In genomic region chr11:62839050-62840015, GRCh38 we compare ENCODE assay signal across 8 cellular contexts. TPM values are rescaled to one million over a fixed set of nuclear protein-coding genes. Genes with fewer than 3 reads are reported as not detected.
DNase-seq lines count a peak whose midpoint lies in the region; ATAC-seq and TF ChIP-seq lines count a peak whose summit lies in the region.

WDR74 (minus strand) TSS chr11:62839590; CDS start chr11:62839570, 20 bp downstream.

- peak; percentile 85 for DNase-seq in GM10266 (ENCODE audit: extremely low spot score)
- peak; percentile 83 for DNase-seq in NCI-H128 (lab: John Stamatoyannopoulos, UW; ENCODE audit: unreplicated experiment)
- peak; percentile 88 for DNase-seq in SKM-1 treated with dmso at 0.1 percent for 144 hours (lab: John Stamatoyannopoulos, UW; ENCODE audit: unreplicated experiment)
- DNase-seq in activated naive CD8-positive, alpha-beta T cell treated with anti-CD3 and anti-CD28 coated beads, Interleukin-2, amount 10 ng/mL, durations not matched to agents 7 days and 5 days = peak; percentile 88
- DNase-seq in Right ventricle myocardium inferior (ENCODE audit: missing footprints) = peak; percentile 98
- DNase-seq in tibial artery = peak; percentile 91 to 93

- H3K36me3 Mint-ChIP-seq in activated naive CD8-positive, alpha-beta T cell treated with anti-CD3 and anti-CD28 coated beads, Interleukin-2, amount 10 ng/mL, durations not matched to agents 7 days and 5 days = peaks cover 11% of the 10 kb centered on the region

- no peaks in the 10 kb centered on the region for H3K27me3 Mint-ChIP-seq in activated naive CD8-positive, alpha-beta T cell treated with anti-CD3 and anti-CD28 coated beads, Interleukin-2, amount 10 ng/mL, durations not matched to agents 7 days and 5 days

- H3K9ac ChIP-seq in parathyroid adenoma = peak within 1 kb of the TSS; percentile 37

- ATAC-seq in HG02623 (IDR thresholded peaks at IDR 0.05; ENCODE audit: unreplicated experiment) (peak; percentile 45), Right ventricle myocardium inferior (peak; percentile 77)
- peak; percentile 53 for ATAC-seq in activated naive CD8-positive, alpha-beta T cell treated with anti-CD3 and anti-CD28 coated beads, Interleukin-2, amount 10 ng/mL, durations not matched to agents 7 days and 5 days (ENCODE audit: low read depth)

- no peak within 1 kb of the TSS for H3K4me3 Mint-ChIP-seq in activated naive CD8-positive, alpha-beta T cell treated with anti-CD3 and anti-CD28 coated beads, Interleukin-2, amount 10 ng/mL, durations not matched to agents 7 days and 5 days

- no peak within 1 kb of the TSS for H3K27ac Mint-ChIP-seq in activated naive CD8-positive, alpha-beta T cell treated with anti-CD3 and anti-CD28 coated beads, Interleukin-2, amount 10 ng/mL, durations not matched to agents 7 days and 5 days

- TF ChIP-seq CTCF in GM10266 (IDR thresholded peaks at IDR 0.05; ENCODE audit: control insufficient read depth, insufficient read depth, low read depth, missing control alignments) (no peak), parathyroid adenoma (IDR thresholded peaks at IDR 0.05) (no peak), tibial artery (IDR thresholded peaks at IDR 0.05) (no peak)

- no peaks in the 10 kb centered on the region for H3K9me3 Mint-ChIP-seq in activated naive CD8-positive, alpha-beta T cell treated with anti-CD3 and anti-CD28 coated beads, Interleukin-2, amount 10 ng/mL, durations not matched to agents 7 days and 5 days

- POLR2A ChIA-PET in activated naive CD8-positive, alpha-beta T cell treated with anti-CD3 and anti-CD28 coated beads, Interleukin-2, amount 10 ng/mL, durations not matched to agents 7 days and 5 days (lab: Charles Lee) = interaction anchor here (0.6 to 4.2 kb wide), 27 partner anchors 7 to 1422 kb away, joined by 3 to 429 read pairs (median 18); partner anchors contain the start of genes B3GAT3, C11orf98, CSKMT and FERMT3

- H3K4me1 Mint-ChIP-seq in activated naive CD8-positive, alpha-beta T cell treated with anti-CD3 and anti-CD28 coated beads, Interleukin-2, amount 10 ng/mL, durations not matched to agents 7 days and 5 days = peaks cover 26% of the 10 kb centered on the region

- intact Hi-C loops in Right ventricle myocardium inferior (cut with DNase I) (loop anchor here (2.0 to 5.0 kb wide), 4 partner anchors 35 to 292 kb away; partner anchors contain the start of genes AHNAK, NXF1 and TMEM179B), tibial artery (cut with DNase I; ENCODE audit: low total_unique reads) (loop anchor here (5.0 kb wide), 1 partner anchor 47 kb away; the partner anchor contains the start of gene TMEM223)

- no peaks in the 10 kb centered on the region for H3K79me2 ChIP-seq in parathyroid adenoma

- H3K9me3 ChIP-seq in parathyroid adenoma (ENCODE audit: control insufficient read depth, low read length) (no peaks in the 10 kb centered on the region), tibial artery (no peaks in the 10 kb centered on the region)

- peak within 1 kb of the TSS; percentile 97 for H3K4me2 ChIP-seq in parathyroid adenoma (ENCODE audit: low read length)

- peak within 1 kb of the TSS; percentile 86 for H3K4me3 ChIP-seq in parathyroid adenoma (ENCODE audit: low read depth, low read length)
- peak within 1 kb of the TSS; percentile 66 to 84 for H3K4me3 ChIP-seq in tibial artery

- H3K36me3 ChIP-seq in parathyroid adenoma (ENCODE audit: control insufficient read depth, insufficient read depth, low read length) (no peaks in the 10 kb centered on the region), tibial artery (peaks cover 0 to 24% (median 15%) of the 10 kb centered on the region in 3 donors)

- peak within 1 kb of the TSS; percentile 76 for H2AFZ ChIP-seq in parathyroid adenoma

- H3K27me3 ChIP-seq in parathyroid adenoma (ENCODE audit: control insufficient read depth, insufficient read depth, low read length) (no peaks in the 10 kb centered on the region), tibial artery (no peaks in the 10 kb centered on the region)

- H3K27ac ChIP-seq in parathyroid adenoma (peak within 1 kb of the TSS; percentile 100), tibial artery (peak within 1 kb of the TSS; percentile 91 to 95)

- H3K4me1 ChIP-seq in parathyroid adenoma = peaks cover 8% of the 10 kb centered on the region
- H3K4me1 ChIP-seq in tibial artery = peaks cover 0 to 33% (median 15%) of the 10 kb centered on the region in 4 donors

RNA-seq across cellular contexts. Expression of gene WDR74, which starts in this region (rescaled TPM):
- 10 to 100 TPM; 75.2 to 78.0 TPM for total RNA-seq in activated naive CD8-positive, alpha-beta T cell treated with anti-CD3 and anti-CD28 coated beads, Interleukin-2, amount 10 ng/mL, durations not matched to agents 7 days and 5 days
- 25.4 TPM for total RNA-seq in Right ventricle myocardium inferior

Comparison
In these comparisons a context has a peak if more than half of its experiments do, and no peak if none do; other contexts are left out.
1. Peak in every context shown above with its lines: DNase-seq, ATAC-seq, H3K4me3 ChIP-seq and H3K27ac ChIP-seq.